ENCODE assay signal across 14 cellular contexts in genomic region chr6:151413372-151414145, GRCh38. TPM values are rescaled to one million over a fixed set of nuclear protein-coding genes. Genes with fewer than 3 reads are reported as not detected.
DNase-seq lines count a peak whose midpoint lies in the region; ATAC-seq and TF ChIP-seq lines count a peak whose summit lies in the region.
"Had no signal": no experiment of that assay in that cellular context is flagged by ENCODE, and none has a peak within 500 bp of the region (broad histone marks: within the 10 kb centered on the region; RNA-seq: fewer than 3 reads in every experiment).

No MANE protein-coding gene starts in this region.

- H3K4me3 Mint-ChIP-seq in T-cell = peak overlapping the region in 1 of 3 donors; percentile 61
- no peak overlapping the region for H3K4me3 Mint-ChIP-seq in activated CD8-positive, alpha-beta T cell treated with anti-CD3 and anti-CD28 coated beads for 36 hours
- no peak overlapping the region for H3K4me3 Mint-ChIP-seq in activated naive CD8-positive, alpha-beta T cell treated with anti-CD3 and anti-CD28 coated beads, Interleukin-2, amount 50 U/mL, for 24 hours
- H3K4me3 Mint-ChIP-seq: stimulated activated memory B cell treated with anti-CD40 and anti-IgM and Interleukin-4, amounts not matched to agents 10 μg/mL and 1 μg/mL and 100 μg/mL, for 72 hours had no signal

- peaks cover 24 to 33% (median 28%) of the 10 kb centered on the region in 3 donors for H3K4me1 Mint-ChIP-seq in T-cell
- peaks cover 18% of the 10 kb centered on the region for H3K4me1 Mint-ChIP-seq in activated CD8-positive, alpha-beta T cell treated with anti-CD3 and anti-CD28 coated beads for 36 hours (ENCODE audit: low read depth)
- peaks cover 20% of the 10 kb centered on the region for H3K4me1 Mint-ChIP-seq in activated naive CD8-positive, alpha-beta T cell treated with anti-CD3 and anti-CD28 coated beads, Interleukin-2, amount 50 U/mL, for 24 hours

- peaks cover 36% of the 10 kb centered on the region for H3K36me3 Mint-ChIP-seq in T-cell
- H3K36me3 Mint-ChIP-seq in activated CD8-positive, alpha-beta T cell treated with anti-CD3 and anti-CD28 coated beads for 36 hours (ENCODE audit: low read depth) = peaks cover 64% of the 10 kb centered on the region
- peaks cover 71% of the 10 kb centered on the region for H3K36me3 Mint-ChIP-seq in activated naive CD8-positive, alpha-beta T cell treated with anti-CD3 and anti-CD28 coated beads, Interleukin-2, amount 50 U/mL, for 24 hours (ENCODE audit: low read depth)

- H3K27ac Mint-ChIP-seq in T-cell = peak overlapping the region; percentile 71 to 84
- no peak overlapping the region for H3K27ac Mint-ChIP-seq in activated CD8-positive, alpha-beta T cell treated with anti-CD3 and anti-CD28 coated beads for 36 hours
- no peak overlapping the region for H3K27ac Mint-ChIP-seq in activated naive CD8-positive, alpha-beta T cell treated with anti-CD3 and anti-CD28 coated beads, Interleukin-2, amount 50 U/mL, for 24 hours
- H3K27ac Mint-ChIP-seq: stimulated activated memory B cell treated with anti-CD40 and anti-IgM and Interleukin-4, amounts not matched to agents 10 μg/mL and 1 μg/mL and 100 μg/mL, for 72 hours had no signal

- intact Hi-C loops in activated CD8-positive, alpha-beta T cell treated with anti-CD3 and anti-CD28 coated beads for 36 hours (cut with micrococcal nuclease) = no loop called here
- intact Hi-C loops in left colon (cut with DNase I, micrococcal nuclease) = no loop called here

- no peak for TF ChIP-seq CTCF in activated CD8-positive, alpha-beta T cell treated with anti-CD3 and anti-CD28 coated beads for 36 hours (IDR thresholded peaks at IDR 0.05)

- POLR2A ChIA-PET in T-cell (lab: Charles Lee) = interaction anchor here (0.6 to 0.7 kb wide), 3 partner anchors 24 to 33 kb away, joined by 3 read pairs; no protein-coding TSS in a partner anchor
- POLR2A ChIA-PET in activated CD8-positive, alpha-beta T cell treated with anti-CD3 and anti-CD28 coated beads for 36 hours (lab: Charles Lee) = interaction anchor here (0.8 to 1.2 kb wide), 4 partner anchors 13 to 25 kb away, joined by 3 to 6 read pairs (median 5); no protein-coding TSS in a partner anchor

- ATAC-seq in T-cell (replicated peaks in 1 of 4) (peak; percentile 88 to 100 (median 98)), left colon (no peak)
- ATAC-seq in activated CD8-positive, alpha-beta T cell treated with anti-CD3 and anti-CD28 coated beads for 36 hours = peak; percentile 93
- peak; percentile 75 for ATAC-seq in activated naive CD8-positive, alpha-beta T cell treated with anti-CD3 and anti-CD28 coated beads, Interleukin-2, amount 50 U/mL, for 24 hours
- ATAC-seq: sciatic nerve had no signal

- no peaks in the 10 kb centered on the region for H3K27me3 Mint-ChIP-seq in T-cell
- H3K27me3 Mint-ChIP-seq in activated CD8-positive, alpha-beta T cell treated with anti-CD3 and anti-CD28 coated beads for 36 hours = no peaks in the 10 kb centered on the region
- no peaks in the 10 kb centered on the region for H3K27me3 Mint-ChIP-seq in activated naive CD8-positive, alpha-beta T cell treated with anti-CD3 and anti-CD28 coated beads, Interleukin-2, amount 50 U/mL, for 24 hours
- H3K27me3 Mint-ChIP-seq: stimulated activated memory B cell treated with anti-CD40 and anti-IgM and Interleukin-4, amounts not matched to agents 10 μg/mL and 1 μg/mL and 100 μg/mL, for 72 hours had no signal

- CTCF ChIA-PET in T-cell (lab: Charles Lee) = interaction anchor here (0.5 to 1.9 kb wide), 10 partner anchors 8 to 854 kb away, joined by 3 to 10 read pairs (median 4); partner anchors contain the start of gene RMND1 (in 1 of the 2)
- CTCF ChIA-PET in activated CD8-positive, alpha-beta T cell treated with anti-CD3 and anti-CD28 coated beads for 36 hours (lab: Charles Lee) = interaction anchor here (0.8 kb wide), 1 partner anchor 16 kb away, joined by 3 read pairs; no protein-coding TSS in a partner anchor

- DNase-seq in T-cell = peak; percentile 14 to 79 (median 67)
- DNase-seq in activated CD8-positive, alpha-beta T cell treated with anti-CD3 and anti-CD28 coated beads for 36 hours = peak; percentile 67
- DNase-seq in activated naive CD8-positive, alpha-beta T cell treated with anti-CD3 and anti-CD28 coated beads, Interleukin-2, amount 50 U/mL, for 24 hours = no peak
- DNase-seq in stimulated activated CD8-positive, alpha-beta memory T cell treated with anti-CD3 and anti-CD28 coated beads, Interleukin-12 subunit alpha, Interleukin-12 subunit beta, amount 100 ng/mL, for 4 hours (ENCODE audit: low read depth) = peak; percentile 12
- no peak for DNase-seq in NCI-H2107 treated with DMSO at 0.1 percent for 48 hours (lab: John Stamatoyannopoulos, UW; ENCODE audit: unreplicated experiment)
- DNase-seq in left colon = no peak
- no peak for DNase-seq in NCI-H1048 (lab: John Stamatoyannopoulos, UW)
- no peak for DNase-seq in DMS 273 (lab: John Stamatoyannopoulos, UW; ENCODE audit: unreplicated experiment)
- DNase-seq: COR-L47, NCI-H1436 treated with DMSO at 0.1 percent for 48 hours, NCI-H82, SHP77 treated with DMSO at 0.1 percent for 48 hours had no signal

- peaks cover 0 to 7% (median 0%) of the 10 kb centered on the region in 3 donors for H3K9me3 Mint-ChIP-seq in T-cell
- peaks cover 7% of the 10 kb centered on the region for H3K9me3 Mint-ChIP-seq in activated CD8-positive, alpha-beta T cell treated with anti-CD3 and anti-CD28 coated beads for 36 hours
- H3K9me3 Mint-ChIP-seq in activated naive CD8-positive, alpha-beta T cell treated with anti-CD3 and anti-CD28 coated beads, Interleukin-2, amount 50 U/mL, for 24 hours = peaks cover 8% of the 10 kb centered on the region

RNA-seq across cellular contexts. Expression of gene ZBTB2, which starts 22.2 kb away (rescaled TPM):
- total RNA-seq in T-cell = 10 to 100 TPM; 16.1 to 28.3 (median 27.4) TPM
- 10 to 100 TPM; 16.5 to 16.7 TPM for total RNA-seq in activated CD8-positive, alpha-beta T cell treated with anti-CD3 and anti-CD28 coated beads for 36 hours
- total RNA-seq in left colon = 10 to 100 TPM in 1 of 2 donors, 1 to 10 TPM in 1; 9.9 to 10.8 TPM

RNA-seq across cellular contexts. Expression of gene RMND1, which starts 38.4 kb away (rescaled TPM):
- total RNA-seq in T-cell (10 to 100 TPM in 4 of 5 donors, 1 to 10 TPM in 1; 8.0 to 15.6 (median 12.8) TPM), left colon (10 to 100 TPM; 18.6 to 20.5 TPM)
- 10 to 100 TPM; 19.0 to 19.7 TPM for total RNA-seq in activated CD8-positive, alpha-beta T cell treated with anti-CD3 and anti-CD28 coated beads for 36 hours

Comparison
In these comparisons a context has a peak if more than half of its experiments do, and no peak if none do; other contexts are left out.
1. DNase-seq: peak in T-cell (34 of 34), activated CD8-positive, alpha-beta T cell treated with anti-CD3 and anti-CD28 coated beads for 36 hours (single experiment) and stimulated activated CD8-positive, alpha-beta memory T cell treated with anti-CD3 and anti-CD28 coated beads, Interleukin-12 subunit alpha, Interleukin-12 subunit beta, amount 100 ng/mL, for 4 hours (single experiment); none in activated naive CD8-positive, alpha-beta T cell treated with anti-CD3 and anti-CD28 coated beads, Interleukin-2, amount 50 U/mL, for 24 hours (single experiment), NCI-H2107 treated with DMSO at 0.1 percent for 48 hours (single experiment), left colon (0 of 2), NCI-H1048 (single experiment) and DMS 273 (single experiment).
2. H3K27ac Mint-ChIP-seq: peak in T-cell (2 of 2); none in activated CD8-positive, alpha-beta T cell treated with anti-CD3 and anti-CD28 coated beads for 36 hours (single experiment) and activated naive CD8-positive, alpha-beta T cell treated with anti-CD3 and anti-CD28 coated beads, Interleukin-2, amount 50 U/mL, for 24 hours (single experiment).